ENCODE assay signal across 1 cellular context in genomic region chr16:28836761-28837064, GRCh38.
TF ChIP-seq lines count a peak whose summit lies in the region.

No MANE protein-coding gene starts in this region.

TF ChIP-seq in GM12878, 131 proteins besides CTCF, POLR2A, EP300 and RAD21:
- TF ChIP-seq MEF2B (IDR thresholded peaks at IDR 0.05; ENCODE audit: partially characterized antibody, poor library complexity, severe bottlenecking): peak; percentile 67
- TF ChIP-seq TARDBP (IDR thresholded peaks at IDR 0.05; ENCODE audit: borderline replicate concordance): no peak
- TF ChIP-seq MLLT1 (IDR thresholded peaks at IDR 0.05): no peak
TF ChIP-seq in GM12878: peak in this region for 1.
